13 cellular contexts compared by ENCODE assay signal in genomic region chr11:102422817-102423725, GRCh38. TPM values are rescaled to one million over a fixed set of nuclear protein-coding genes. Genes with fewer than 3 reads are reported as not detected.
DNase-seq lines count a peak whose midpoint lies in the region.
"Had no signal": no experiment of that assay in that cellular context is flagged by ENCODE, and none has a peak within 500 bp of the region (broad histone marks: within the 10 kb centered on the region; RNA-seq: fewer than 3 reads in every experiment).

No MANE protein-coding gene starts in this region.

- peak overlapping the region in 4 of 7 donors; percentile 6 to 41 (median 12) for H3K4me3 Mint-ChIP-seq in CD8-positive, alpha-beta memory T cell
- H3K4me3 Mint-ChIP-seq in activated naive CD8-positive, alpha-beta T cell = peak overlapping the region; percentile 44
- H3K4me3 Mint-ChIP-seq: HFFc6 had no signal

- H3K4me1 Mint-ChIP-seq in CD8-positive, alpha-beta memory T cell = peaks cover 80 to 95% (median 93%) of the 10 kb centered on the region in 3 donors
- peaks cover 91% of the 10 kb centered on the region for H3K4me1 Mint-ChIP-seq in activated naive CD8-positive, alpha-beta T cell (ENCODE audit: low read depth)

- H3K9me2 ChIP-seq in Karpas-422 (replicated peaks; ENCODE audit: insufficient read depth, low read length) = no peaks in the 10 kb centered on the region

- H4K20me1 ChIP-seq in Karpas-422 (ENCODE audit: insufficient read depth, low read depth, low read length) = peaks cover 60% of the 10 kb centered on the region

- no peaks in the 10 kb centered on the region for H3K27me3 ChIP-seq in CD8-positive, alpha-beta memory T cell (ENCODE audit: insufficient read depth, low read length, poor library complexity, severe bottlenecking)
- H3K27me3 ChIP-seq in Karpas-422 (ENCODE audit: low read length) = no peaks in the 10 kb centered on the region
- H3K27me3 ChIP-seq: sigmoid colon had no signal

- H3K9me3 ChIP-seq in CD8-positive, alpha-beta memory T cell (ENCODE audit: low read length) = no peaks in the 10 kb centered on the region
- no peaks in the 10 kb centered on the region for H3K9me3 ChIP-seq in Karpas-422 (ENCODE audit: low read length)
- H3K9me3 ChIP-seq: sigmoid colon had no signal

- no peaks in the 10 kb centered on the region for H3K27me3 Mint-ChIP-seq in CD8-positive, alpha-beta memory T cell
- no peaks in the 10 kb centered on the region for H3K27me3 Mint-ChIP-seq in activated naive CD8-positive, alpha-beta T cell

- peak overlapping the region; percentile 40 for H3K4me2 ChIP-seq in Karpas-422 (ENCODE audit: low read depth, low read length, poor library complexity, severe bottlenecking)

- no peak overlapping the region for H3K27ac ChIP-seq in CD8-positive, alpha-beta memory T cell (ENCODE audit: low read depth, low read length)
- peak overlapping the region; percentile 55 for H3K27ac ChIP-seq in Karpas-422 (ENCODE audit: low read length)

- POLR2A ChIA-PET in CD8-positive, alpha-beta memory T cell (lab: Charles Lee) = interaction anchor here (0.5 to 0.7 kb wide), 3 partner anchors 29 to 76 kb away, joined by 3 to 11 read pairs (median 5); no protein-coding TSS in a partner anchor

- H3K79me2 ChIP-seq in Karpas-422 (ENCODE audit: low read length) = peaks cover 100% of the 10 kb centered on the region

- H3K9me3 Mint-ChIP-seq in CD8-positive, alpha-beta memory T cell = no peaks in the 10 kb centered on the region
- no peaks in the 10 kb centered on the region for H3K9me3 Mint-ChIP-seq in activated naive CD8-positive, alpha-beta T cell (ENCODE audit: low read depth)
- H3K9me3 Mint-ChIP-seq: HFFc6 had no signal

- peaks cover 64% of the 10 kb centered on the region for H3K4me1 ChIP-seq in CD8-positive, alpha-beta memory T cell (ENCODE audit: insufficient read depth, low read length)
- H3K4me1 ChIP-seq in Karpas-422 (ENCODE audit: low read length) = peaks cover 90% of the 10 kb centered on the region

- peak overlapping the region; percentile 14 for H3K9ac ChIP-seq in Karpas-422 (ENCODE audit: low read length)

- H3K4me3 ChIP-seq in CD8-positive, alpha-beta memory T cell (ENCODE audit: low read length) = no peak overlapping the region
- H3K4me3 ChIP-seq in Karpas-422 (ENCODE audit: low read length) = no peak overlapping the region
- H3K4me3 ChIP-seq: sigmoid colon had no signal

- peak overlapping the region in 7 of 8 donors; percentile 8 to 74 (median 52) for H3K27ac Mint-ChIP-seq in CD8-positive, alpha-beta memory T cell
- H3K27ac Mint-ChIP-seq in activated naive CD8-positive, alpha-beta T cell = peak overlapping the region; percentile 87
- H3K27ac Mint-ChIP-seq: HFFc6 had no signal

- CTCF ChIA-PET in CD8-positive, alpha-beta memory T cell (lab: Charles Lee) = interaction anchor here (1.4 to 2.0 kb wide), 3 partner anchors 27 to 32 kb away, joined by 3 to 9 read pairs (median 8); no protein-coding TSS in a partner anchor

- H3K36me3 Mint-ChIP-seq in CD8-positive, alpha-beta memory T cell = peaks cover 9 to 38% (median 20%) of the 10 kb centered on the region in 3 donors
- H3K36me3 Mint-ChIP-seq in activated naive CD8-positive, alpha-beta T cell = peaks cover 8% of the 10 kb centered on the region

- no peaks in the 10 kb centered on the region for H3K36me3 ChIP-seq in CD8-positive, alpha-beta memory T cell (ENCODE audit: insufficient read depth, low read length)
- peaks cover 8% of the 10 kb centered on the region for H3K36me3 ChIP-seq in Karpas-422 (ENCODE audit: insufficient read depth, low read length)
- H3K36me3 ChIP-seq: sigmoid colon had no signal

- H2AFZ ChIP-seq in Karpas-422 (ENCODE audit: low read length) = no peak overlapping the region

- DNase-seq in CD8-positive, alpha-beta memory T cell = peak in 1 of 5 donors; percentile 40
- DNase-seq in Karpas-422 (peak; percentile 61), midbrain (lab: John Stamatoyannopoulos, UW) (peak; percentile 48), SIG-M5 treated with dmso at 0.1 percent for 504 hours (lab: John Stamatoyannopoulos, UW; ENCODE audit: unreplicated experiment) (no peak), iPS-NIHi7 (ENCODE audit: extremely low spot score) (no peak), NCI-H1436 treated with DMSO at 0.1 percent for 48 hours (lab: John Stamatoyannopoulos, UW) (no peak)
- no peak for DNase-seq in stimulated activated CD4-positive, alpha-beta T cell treated with anti-CD3 and anti-CD28 coated beads, Interleukin-2, amount 100 ng/mL, for 48 hours
- DNase-seq: DMS153, HFFc6, mesendoderm, NCI-H526 treated with DMSO at 0.1 percent for 48 hours, sigmoid colon had no signal

RNA-seq across cellular contexts. Expression of gene TMEM123, which starts 29.5 kb away (rescaled TPM):
- 100 to 1,000 TPM; 257 to 259 TPM for total RNA-seq in CD8-positive, alpha-beta memory T cell
- polyA plus RNA-seq in CD8-positive, alpha-beta memory T cell = 491 TPM
- 273 and 796 TPM in 2 replicates for total RNA-seq in Karpas-422 (2014; rRNA removed; shearing (Covaris generic); ENCODE audit: low replicate concordance)

Comparison
In these comparisons a context has a peak if more than half of its experiments do, and no peak if none do; other contexts are left out.
1. DNase-seq: peak in Karpas-422 (single experiment) and midbrain (single experiment); none in stimulated activated CD4-positive, alpha-beta T cell treated with anti-CD3 and anti-CD28 coated beads, Interleukin-2, amount 100 ng/mL, for 48 hours (0 of 2), SIG-M5 treated with dmso at 0.1 percent for 504 hours (single experiment), iPS-NIHi7 (single experiment) and NCI-H1436 treated with DMSO at 0.1 percent for 48 hours (single experiment).